In the genomic region with DNA sequence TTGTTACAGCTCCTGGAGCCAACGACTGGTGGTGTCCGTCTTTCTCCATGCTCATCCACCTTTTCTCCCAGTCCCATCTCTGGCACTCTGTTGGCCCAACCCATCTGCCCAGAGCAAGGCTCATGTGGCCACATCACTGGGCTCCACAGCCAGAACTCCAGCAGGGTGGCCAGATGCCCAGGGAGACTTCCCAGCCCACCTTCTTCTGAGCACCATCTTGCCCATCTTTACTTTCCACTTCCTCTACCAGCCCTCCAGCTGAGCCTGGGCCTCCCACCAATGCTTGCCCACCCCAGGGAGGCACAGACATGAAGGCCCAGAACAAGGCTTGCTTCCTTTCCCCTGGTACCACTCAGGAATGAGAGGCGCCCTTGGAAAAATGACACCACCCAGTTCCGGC, we compare ENCODE assay signal across 20 cellular contexts.
A peak's percentile ranks its signal among the peaks of the same experiment; 100 is the strongest.
DNase-seq lines count a peak whose midpoint lies in the region; FAIRE-seq and TF ChIP-seq lines count a peak whose summit lies in the region.
"Had no signal": no experiment of that assay in that cellular context is flagged by ENCODE, and none has a peak within 500 bp of the region (broad histone marks: within the 10 kb centered on the region; RNA-seq: fewer than 3 reads in every experiment).

No MANE protein-coding gene starts in this region.

- H3K4me1 Mint-ChIP-seq in H9 (peaks cover 18 to 28% of the 10 kb centered on the region in 2 experiments), CD14-positive monocyte (no peaks in the 10 kb centered on the region), type B pancreatic cell (ENCODE audit: unreplicated experiment) (no peaks in the 10 kb centered on the region)
- no peaks in the 10 kb centered on the region for H3K4me1 Mint-ChIP-seq in activated T-helper 1 cell treated with anti-CD3 and anti-CD28 coated beads, Interleukin-12 subunit alpha, Interleukin-12 subunit beta, Interleukin-2, Interleukin-4 antibody, amounts not matched to agents 30 ng/mL and 10 ng/mL and 1 ng/mL, durations not matched to agents 14 hours and 24 hours and 36 hours (ENCODE audit: low read depth)
- H3K4me1 Mint-ChIP-seq: CD4-positive, CD25-positive, alpha-beta regulatory T cell had no signal

- H3K18ac ChIP-seq in H9 (ENCODE audit: insufficient read length, low read depth, low read length) (no peak overlapping the region), H1 (ENCODE audit: extremely low read depth, low read length) (no peak overlapping the region)

- H3K9me3 ChIP-seq in H9 (ENCODE audit: control insufficient read depth, low read depth, low read length) = peaks cover 6% of the 10 kb centered on the region
- 0 out of 4 replicates have a peak, but pooled peaks cover 0 to 4% of the 10 kb centered on the region in 2 experiments for H3K9me3 ChIP-seq in H1 (ENCODE audit: insufficient read depth in 2 of 2, low read depth in 1 of 2, low read length in 1 of 2)
- H3K9me3 ChIP-seq: HAP-1 had no signal

- H2BK120ac ChIP-seq in H9 (ENCODE audit: low read depth, low read length, poor library complexity, severe bottlenecking) (no peak overlapping the region), H1 (replicated peaks; ENCODE audit: low read depth, low read length) (no peak overlapping the region)

- H4K5ac ChIP-seq in H9 (ENCODE audit: insufficient read length, low read depth, low read length) = no peak overlapping the region
- no peak overlapping the region for H4K5ac ChIP-seq in H1 (ENCODE audit: insufficient read length, low read depth, low read length)

- H2BK12ac ChIP-seq in H9 (ENCODE audit: insufficient read length, low read depth, low read length) (no peak overlapping the region), H1 (ENCODE audit: low read depth, low read length) (no peak overlapping the region)

- CTCF ChIA-PET in H1 (lab: Charles Lee; ENCODE audit: partially characterized antibody) = interaction anchor here (1.9 to 2.3 kb wide), 3 partner anchors 11 to 35 kb away, joined by 7 to 9 read pairs (median 8); no protein-coding TSS in a partner anchor

- POLR2A ChIA-PET in H1 (lab: Charles Lee; ENCODE audit: partially characterized antibody) = no interaction called here

- DNase-seq in D341Med (ENCODE audit: low spot score) = peak; percentile 2
- DNase-seq in H9 = peak; percentile 8
- DNase-seq in H1 (ENCODE audit: low read depth in 1 of 2, low spot score in 2 of 2) = no peak
- DNase-seq in posterior vena cava (ENCODE audit: low spot score) = peak; percentile 17
- no peak for DNase-seq in CD14-positive monocyte (ENCODE audit: low spot score)
- DNase-seq in activated T-helper 1 cell treated with anti-CD3 and anti-CD28 coated beads, Interleukin-12 subunit alpha, Interleukin-12 subunit beta, Interleukin-2, Interleukin-4 antibody, amounts not matched to agents 30 ng/mL and 10 ng/mL and 1 ng/mL, durations not matched to agents 14 hours and 24 hours and 36 hours (ENCODE audit: low spot score) = no peak
- no peak for DNase-seq in type B pancreatic cell (ENCODE audit: extremely low spot score, unreplicated experiment)
- DNase-seq: C1 segment of cervical spinal cord; CD4-positive, CD25-positive, alpha-beta regulatory T cell; DMS 273 treated with DMSO at 0.1 percent for 48 hours; DMS79; EL; GDM1; GM23248; HFFc6 had no signal

- no peak overlapping the region for H4K8ac ChIP-seq in H9 (replicated peaks; ENCODE audit: insufficient read length, low read depth, low read length)
- H4K8ac ChIP-seq in H1 (ENCODE audit: extremely low read depth, insufficient read depth, low read length) = peak overlapping the region; percentile 8; the same call in 1 of the 2 replicates

- H3K79me1 ChIP-seq in H9 (ENCODE audit: insufficient read depth, low read depth, low read length, poor library complexity, severe bottlenecking) (no peaks in the 10 kb centered on the region), H1 (ENCODE audit: low read depth, low read length) (no peaks in the 10 kb centered on the region)

- H3K4me1 ChIP-seq in H9 (ENCODE audit: insufficient read depth, low read length) (no peaks in the 10 kb centered on the region; the same call in 1 of the 2 replicates), H1 (replicated peaks in 1 of 4; ENCODE audit: control insufficient read depth in 3 of 4, insufficient read depth in 4 of 4, low read length in 3 of 4) (peaks cover 0 to 10% (median 3%) of the 10 kb centered on the region in 4 experiments; a peak in 3 of 7 replicates)
- H3K4me1 ChIP-seq: HAP-1 had no signal

- TF ChIP-seq POLR2A in H1 (IDR thresholded peaks at IDR 0.05; ENCODE audit: control extremely low read depth in 1 of 2, low read depth in 2 of 2, low read length in 2 of 2) = no peak

- H3K4me3 ChIP-seq in H1 (ENCODE audit: extremely low read depth in 1 of 4, insufficient read depth in 2 of 4, low read depth in 3 of 4, low read length in 4 of 4) = no peak overlapping the region
- H3K4me3 ChIP-seq: GM12878, GM23248, HAP-1 had no signal

- H4K20me1 ChIP-seq in H9 (ENCODE audit: control insufficient read depth, insufficient read depth, insufficient read length) (no peaks in the 10 kb centered on the region), H1 (replicated peaks in 1 of 2; ENCODE audit: control insufficient read depth in 1 of 2, insufficient read depth in 2 of 2, low read length in 2 of 2) (no peaks in the 10 kb centered on the region)

- no peak overlapping the region for H3K9ac ChIP-seq in H9 (ENCODE audit: extremely low read depth, insufficient read length, low read length)
- no peak overlapping the region for H3K9ac ChIP-seq in H1 (replicated peaks in 1 of 4; ENCODE audit: extremely low read depth in 1 of 4, low read depth in 3 of 4, low read length in 3 of 4)
- H3K9ac ChIP-seq: GM23248 had no signal

- no peak overlapping the region for H2BK15ac ChIP-seq in H9 (ENCODE audit: low read depth, low read length)
- H2BK15ac ChIP-seq in H1 (ENCODE audit: low read length) = 0 out of 2 replicates have a peak overlapping the region, but pooled peaks have one; percentile 46

- TF ChIP-seq EP300 in H1 (IDR thresholded peaks at IDR 0.05; ENCODE audit: borderline replicate concordance in 1 of 2, low read depth in 2 of 2, low read length in 2 of 2) = no peak

- TF ChIP-seq CTCF in H9 (conservative IDR thresholded peaks at IDR 0.05) (no peak), H1 (IDR thresholded peaks at IDR 0.05; ENCODE audit: control extremely low read depth in 1 of 3, insufficient read depth in 1 of 3, low read depth in 1 of 3, low read length in 3 of 3) (no peak), CD14-positive monocyte (IDR thresholded peaks at IDR 0.05) (no peak), type B pancreatic cell (conservative IDR thresholded peaks at IDR 0.05) (no peak)

- H3K27ac ChIP-seq in H9 (ENCODE audit: insufficient read length, low read depth, low read length) (no peak overlapping the region), H1 (ENCODE audit: low read depth, low read length) (no peak overlapping the region)
- H3K27ac ChIP-seq: GM23248 had no signal

- H3K4me3 Mint-ChIP-seq in H9 (no peak overlapping the region), CD14-positive monocyte (no peak overlapping the region), type B pancreatic cell (no peak overlapping the region)
- no peak overlapping the region for H3K4me3 Mint-ChIP-seq in activated T-helper 1 cell treated with anti-CD3 and anti-CD28 coated beads, Interleukin-12 subunit alpha, Interleukin-12 subunit beta, Interleukin-2, Interleukin-4 antibody, amounts not matched to agents 30 ng/mL and 10 ng/mL and 1 ng/mL, durations not matched to agents 14 hours and 24 hours and 36 hours
- H3K4me3 Mint-ChIP-seq: CD4-positive, CD25-positive, alpha-beta regulatory T cell; CD8-positive, alpha-beta T cell; HFFc6 had no signal

- H3K4me2 ChIP-seq in H9 (ENCODE audit: insufficient read depth, insufficient read length, low read length) (no peak overlapping the region), H1 (ENCODE audit: insufficient read depth in 1 of 2, low read depth in 2 of 2, low read length in 2 of 2) (no peak overlapping the region)

- no peak overlapping the region for H3K23ac ChIP-seq in H9 (ENCODE audit: insufficient read length, low read depth, low read length)
- no peak overlapping the region for H3K23ac ChIP-seq in H1 (ENCODE audit: insufficient read length)

- no peak overlapping the region for H2BK5ac ChIP-seq in H9 (ENCODE audit: insufficient read length, low read length)
- H2BK5ac ChIP-seq in H1 (ENCODE audit: low read depth, low read length) = no peak overlapping the region

- TF ChIP-seq RAD21 in H1 (IDR thresholded peaks at IDR 0.05 in 1 of 2, conservative IDR thresholded peaks at IDR 0.05 in 1 of 2; ENCODE audit: low read depth in 2 of 2, low read length in 2 of 2) = no peak

- H3K27me3 Mint-ChIP-seq in H9 (ENCODE audit: low read depth) = peaks cover 18% of the 10 kb centered on the region
- peaks cover 2 to 10% (median 4%) of the 10 kb centered on the region in 3 donors for H3K27me3 Mint-ChIP-seq in CD14-positive monocyte (ENCODE audit: low read depth in 3 of 3)
- peaks cover 3% of the 10 kb centered on the region for H3K27me3 Mint-ChIP-seq in activated T-helper 1 cell treated with anti-CD3 and anti-CD28 coated beads, Interleukin-12 subunit alpha, Interleukin-12 subunit beta, Interleukin-2, Interleukin-4 antibody, amounts not matched to agents 30 ng/mL and 10 ng/mL and 1 ng/mL, durations not matched to agents 14 hours and 24 hours and 36 hours (ENCODE audit: insufficient read depth)
- peaks cover 16% of the 10 kb centered on the region for H3K27me3 Mint-ChIP-seq in type B pancreatic cell

- no peak overlapping the region for H3K56ac ChIP-seq in H9 (ENCODE audit: insufficient read length, low read depth, low read length)
- no peak overlapping the region for H3K56ac ChIP-seq in H1 (replicated peaks; ENCODE audit: insufficient read length, low read depth, low read length)

- H3K36me3 Mint-ChIP-seq in H9 (ENCODE audit: insufficient read depth in 1 of 3, low read depth in 3 of 3) (peaks cover 0 to 10% (median 0%) of the 10 kb centered on the region in 3 experiments; a peak in 2 of 7 replicates), CD14-positive monocyte (no peaks in the 10 kb centered on the region), type B pancreatic cell (no peaks in the 10 kb centered on the region)
- no peaks in the 10 kb centered on the region for H3K36me3 Mint-ChIP-seq in activated T-helper 1 cell treated with anti-CD3 and anti-CD28 coated beads, Interleukin-12 subunit alpha, Interleukin-12 subunit beta, Interleukin-2, Interleukin-4 antibody, amounts not matched to agents 30 ng/mL and 10 ng/mL and 1 ng/mL, durations not matched to agents 14 hours and 24 hours and 36 hours (ENCODE audit: low read depth)
- H3K36me3 Mint-ChIP-seq: CD4-positive, CD25-positive, alpha-beta regulatory T cell; CD8-positive, alpha-beta T cell had no signal

- H3K4ac ChIP-seq in H9 (ENCODE audit: low read depth, low read length) = no peak overlapping the region
- no peak overlapping the region for H3K4ac ChIP-seq in H1 (replicated peaks; ENCODE audit: insufficient read length, low read depth, low read length)

- H3K23me2 ChIP-seq in H9 (ENCODE audit: insufficient read length, low read depth, low read length, poor library complexity, severe bottlenecking) (no peaks in the 10 kb centered on the region), H1 (ENCODE audit: low read depth, low read length) (peaks cover 1% of the 10 kb centered on the region; the same call in 1 of the 2 replicates)

- FAIRE-seq in H1 (lab: Jason Lieb, UNC) = no peak
- FAIRE-seq: D721Med, GM12878, GM19239 had no signal

- H3K36me3 ChIP-seq in H1 (ENCODE audit: control insufficient read depth in 2 of 4, insufficient read depth in 4 of 4, low read length in 3 of 4) = no peaks in the 10 kb centered on the region
- H3K36me3 ChIP-seq: HAP-1 had no signal

- H3K27me3 ChIP-seq in H9 (ENCODE audit: insufficient read depth, low read length) (no peaks in the 10 kb centered on the region), H1 (replicated peaks in 1 of 4; ENCODE audit: control insufficient read depth in 3 of 4, extremely low read depth in 1 of 4, insufficient read depth in 3 of 4, low read length in 3 of 4) (no peaks in the 10 kb centered on the region)

- H2BK20ac ChIP-seq in H9 (ENCODE audit: low read depth, low read length, poor library complexity, severe bottlenecking) (no peak overlapping the region), H1 (ENCODE audit: low read length) (no peak overlapping the region)

- no peak overlapping the region; the same call in 1 of the 2 replicates for H3K14ac ChIP-seq in H9 (ENCODE audit: insufficient read depth, low read length)
- no peak overlapping the region for H3K14ac ChIP-seq in H1 (ENCODE audit: insufficient read length)

- H3K9me3 Mint-ChIP-seq in H9 (peaks cover 6 to 8% of the 10 kb centered on the region in 2 experiments; a peak in 4 of 5 replicates), CD14-positive monocyte (peaks cover 2 to 16% (median 10%) of the 10 kb centered on the region in 7 donors), type B pancreatic cell (peaks cover 6% of the 10 kb centered on the region)
- H3K9me3 Mint-ChIP-seq in activated T-helper 1 cell treated with anti-CD3 and anti-CD28 coated beads, Interleukin-12 subunit alpha, Interleukin-12 subunit beta, Interleukin-2, Interleukin-4 antibody, amounts not matched to agents 30 ng/mL and 10 ng/mL and 1 ng/mL, durations not matched to agents 14 hours and 24 hours and 36 hours = peaks cover 7% of the 10 kb centered on the region
- H3K9me3 Mint-ChIP-seq: HFFc6 had no signal

- H4K91ac ChIP-seq in H9 (ENCODE audit: insufficient read length, low read depth, low read length) (no peak overlapping the region), H1 (replicated peaks; ENCODE audit: insufficient read length, low read length) (no peak overlapping the region)

- no peak overlapping the region for H2AK5ac ChIP-seq in H9 (ENCODE audit: insufficient read length, low read length)
- H2AK5ac ChIP-seq in H1 (ENCODE audit: low read depth, low read length) = no peak overlapping the region

- H3T11ph ChIP-seq in H9 (ENCODE audit: low read length) = no peak overlapping the region

- no CpG with 5 or more reads among the region's 4 CpGs for WGBS in H9 (ENCODE audit: extremely low coverage, insufficient read length, low lambda C conversion rate)
- WGBS in H1 (ENCODE audit: extremely low coverage in 1 of 2, insufficient coverage in 1 of 2, insufficient read length in 1 of 2, insufficient replicate concordance in 2 of 2, low coverage in 1 of 2, low lambda C conversion rate in 2 of 2, missing lambda C conversion rate in 1 of 2), 2 experiments = 92% methylated on average over 4 of the region's 4 CpGs; no CpG with 5 or more reads in 1 of the 2 experiments

- H3K79me2 ChIP-seq in H9 (ENCODE audit: insufficient read depth, low read length) (no peaks in the 10 kb centered on the region), H1 (ENCODE audit: control insufficient read depth in 1 of 2, insufficient read depth in 2 of 2, low read length in 2 of 2) (no peaks in the 10 kb centered on the region)

- H3K27ac Mint-ChIP-seq in H9 (peak overlapping the region in 1 of 3 experiments; percentile 50; a peak in 1 of 7 replicates), CD14-positive monocyte (no peak overlapping the region), type B pancreatic cell (no peak overlapping the region)
- H3K27ac Mint-ChIP-seq in activated T-helper 1 cell treated with anti-CD3 and anti-CD28 coated beads, Interleukin-12 subunit alpha, Interleukin-12 subunit beta, Interleukin-2, Interleukin-4 antibody, amounts not matched to agents 30 ng/mL and 10 ng/mL and 1 ng/mL, durations not matched to agents 14 hours and 24 hours and 36 hours = no peak overlapping the region
- H3K27ac Mint-ChIP-seq: CD8-positive, alpha-beta T cell; HFFc6 had no signal

- intact Hi-C loops in posterior vena cava (cut with DNase I) = no loop called here
- intact Hi-C loops in CD14-positive monocyte (cut with micrococcal nuclease) = no loop called here
- intact Hi-C loops in activated T-helper 1 cell treated with anti-CD3 and anti-CD28 coated beads, Interleukin-12 subunit alpha, Interleukin-12 subunit beta, Interleukin-2, Interleukin-4 antibody, amounts not matched to agents 30 ng/mL and 10 ng/mL and 1 ng/mL, durations not matched to agents 14 hours and 24 hours and 36 hours (cut with micrococcal nuclease) = no loop called here

- no peak overlapping the region for H2AFZ ChIP-seq in H9 (ENCODE audit: low read length)
- no peak overlapping the region for H2AFZ ChIP-seq in H1 (ENCODE audit: low read length)
- H2AFZ ChIP-seq: GM23248 had no signal

Comparison
In these comparisons a context has a peak if more than half of its experiments do, and no peak if none do; other contexts are left out.
1. DNase-seq: peak in D341Med (single experiment), H9 (single experiment) and posterior vena cava (single experiment); none in H1 (0 of 2), CD14-positive monocyte (single experiment), activated T-helper 1 cell treated with anti-CD3 and anti-CD28 coated beads, Interleukin-12 subunit alpha, Interleukin-12 subunit beta, Interleukin-2, Interleukin-4 antibody, amounts not matched to agents 30 ng/mL and 10 ng/mL and 1 ng/mL, durations not matched to agents 14 hours and 24 hours and 36 hours (single experiment) and type B pancreatic cell (single experiment).